In genomic region chr6:130417951-130418350, GRCh38 we compare ENCODE assay signal across 19 cellular contexts. TPM values are rescaled to one million over a fixed set of nuclear protein-coding genes. Genes with fewer than 3 reads are reported as not detected.
DNase-seq lines count a peak whose midpoint lies in the region; ATAC-seq and TF ChIP-seq lines count a peak whose summit lies in the region.
"Had no signal": no experiment of that assay in that cellular context is flagged by ENCODE, and none has a peak within 500 bp of the region (broad histone marks: within the 10 kb centered on the region; RNA-seq: fewer than 3 reads in every experiment).

No MANE protein-coding gene starts in this region.

- in situ Hi-C loops in IMR-90 (cut with MboI; ENCODE audit: low sequenced_read_pairs) = no loop called here
- in situ Hi-C loops in brain microvascular endothelial cell (cut with HindIII; ENCODE audit: low pct_ligation_motif_present, low sequenced_read_pairs) = no loop called here

- BruUV-seq in IMR-90 (replicated peaks; lab: Mats Ljungman, UMichigan) = no TSS peak

- no peak overlapping the region for H2BK120ac ChIP-seq in IMR-90 (ENCODE audit: low read depth, low read length)

- H2AK9ac ChIP-seq in IMR-90 (replicated peaks; ENCODE audit: low read depth, low read length, poor library complexity) = no peak overlapping the region

- H3K27me3 ChIP-seq in ACC112 (ENCODE audit: insufficient read depth, low read length) (no peaks in the 10 kb centered on the region), IMR-90 (ENCODE audit: control insufficient read depth, insufficient read depth, low read length) (no peaks in the 10 kb centered on the region), brain microvascular endothelial cell (replicated peaks) (no peaks in the 10 kb centered on the region)
- H3K27me3 ChIP-seq: heart left ventricle, left lung, Peyer's patch had no signal

- H3K4me2 ChIP-seq in IMR-90 (ENCODE audit: low read depth, low read length) = peak overlapping the region; percentile 17; the same call in 1 of the 2 replicates

- H3K4me1 ChIP-seq in ACC112 (ENCODE audit: control insufficient read depth, insufficient read depth, low read length, unreplicated experiment) = peaks cover 11% of the 10 kb centered on the region
- peaks cover 6% of the 10 kb centered on the region; the same call in 1 of the 2 replicates for H3K4me1 ChIP-seq in IMR-90 (ENCODE audit: control insufficient read depth, insufficient read depth, low read length)
- H3K4me1 ChIP-seq: Caco-2, heart left ventricle, left lung, Peyer's patch had no signal

- H2AFZ ChIP-seq in ACC112 (ENCODE audit: low read length, unreplicated experiment) (no peak overlapping the region), IMR-90 (replicated peaks; ENCODE audit: low read length, poor library complexity) (no peak overlapping the region)

- H3K23ac ChIP-seq in IMR-90 (ENCODE audit: low read depth, low read length) = no peak overlapping the region

- H2BK5ac ChIP-seq in IMR-90 (ENCODE audit: low read depth, low read length, poor library complexity, severe bottlenecking) = no peak overlapping the region

- 0 out of 2 replicates have a peak, but pooled peaks cover 2% of the 10 kb centered on the region for H3K9me1 ChIP-seq in IMR-90 (ENCODE audit: insufficient read depth, low read length)

- dilution Hi-C loops in IMR-90 (cut with HindIII; ENCODE audit: low sequenced_read_pairs, unreplicated experiment) = no loop called here

- intact Hi-C loops in IMR-90 (cut with micrococcal nuclease) = no loop called here

- H2AK5ac ChIP-seq in IMR-90 (ENCODE audit: low read depth, low read length) = no peak overlapping the region

- H2BK15ac ChIP-seq in IMR-90 (ENCODE audit: low read depth, low read length) = no peak overlapping the region

- no peak overlapping the region for H3K9ac ChIP-seq in IMR-90 (ENCODE audit: low read depth, low read length)

- H3K9me3 ChIP-seq in IMR-90 (ENCODE audit: control insufficient read depth, insufficient read depth, low read length) = no peaks in the 10 kb centered on the region
- H3K9me3 ChIP-seq: Caco-2, heart left ventricle, left lung, Peyer's patch had no signal

- H4K91ac ChIP-seq in IMR-90 (ENCODE audit: insufficient read depth, low read depth, low read length) = no peak overlapping the region

- H4K20me1 ChIP-seq in IMR-90 (ENCODE audit: insufficient read depth, low read length) = no peaks in the 10 kb centered on the region

- DNase-seq in IMR-90 (peak; percentile 74), brain microvascular endothelial cell (peak; percentile 75), foreskin fibroblast (peak; percentile 49 to 56), NCI-H69 (lab: John Stamatoyannopoulos, UW) (no peak), ureter (ENCODE audit: low spot score) (no peak)
- DNase-seq: 8988T; activated effector memory CD4-positive, alpha-beta T cell treated with anti-CD3 and anti-CD28 coated beads, Interleukin-2, amount 50 U/mL, for 16 hours; activated naive CD8-positive, alpha-beta T cell treated with anti-CD3 and anti-CD28 coated beads, Interleukin-2, amount 50 U/mL, for 24 hours; Caco-2; heart left ventricle; left lung; midbrain; NCI-H1694 treated with DMSO at 0.1 percent for 48 hours; Peyer's patch; stimulated activated CD4-positive, alpha-beta T cell treated with anti-CD3 and anti-CD28 coated beads, Interleukin-4, amount 100 ng/mL, for 24 hours; WERI-Rb-1 had no signal

- H3K18ac ChIP-seq in IMR-90 (ENCODE audit: low read depth, low read length) = no peak overlapping the region; the same call in 1 of the 2 replicates

- H3K79me2 ChIP-seq in ACC112 (ENCODE audit: control insufficient read depth, insufficient read depth, low read length, unreplicated experiment) = no peaks in the 10 kb centered on the region

- no peak overlapping the region for H3K4me3 ChIP-seq in ACC112 (ENCODE audit: low read depth, low read length)
- H3K4me3 ChIP-seq in IMR-90 (ENCODE audit: insufficient read depth, low read depth, low read length) = no peak overlapping the region
- no peak overlapping the region for H3K4me3 ChIP-seq in brain microvascular endothelial cell (ENCODE audit: low read depth, low read length)
- H3K4me3 ChIP-seq in foreskin fibroblast (ENCODE audit: low read depth in 1 of 2, low read length in 2 of 2) = no peak overlapping the region
- H3K4me3 ChIP-seq: heart left ventricle, left lung, Peyer's patch had no signal

- ATAC-seq in IMR-90 (ENCODE audit: low read depth) = peak; percentile 38; the same call in 1 of the 2 replicates
- ATAC-seq in HG03378 (IDR thresholded peaks at IDR 0.05; ENCODE audit: unreplicated experiment) = no peak
- ATAC-seq in HG03354 (IDR thresholded peaks at IDR 0.05; ENCODE audit: poor library complexity, severe bottlenecking, unreplicated experiment) = no peak
- ATAC-seq: activated naive CD8-positive, alpha-beta T cell treated with anti-CD3 and anti-CD28 coated beads, Interleukin-2, amount 50 U/mL, for 24 hours; heart left ventricle; left lung had no signal

- TF ChIP-seq CTCF in IMR-90 (conservative IDR thresholded peaks at IDR 0.05; ENCODE audit: low read depth, low read length) (no peak), brain microvascular endothelial cell (IDR thresholded peaks at IDR 0.05; ENCODE audit: low read depth, low read length, missing control alignments) (no peak), foreskin fibroblast (IDR thresholded peaks at IDR 0.05; ENCODE audit: low read depth, low read length) (no peak)

- peaks cover 28 to 47% of the 10 kb centered on the region in 2 experiments; a peak in 2 of 4 replicates for H3K79me1 ChIP-seq in IMR-90 (ENCODE audit: low read depth in 1 of 2, low read length in 2 of 2)

- no peak overlapping the region for H3K14ac ChIP-seq in IMR-90 (replicated peaks; ENCODE audit: low read depth, low read length)

- TF ChIP-seq RAD21 in IMR-90 (IDR thresholded peaks at IDR 0.05; ENCODE audit: low read length) = no peak

- CTCF ChIA-PET in IMR-90 (lab: Yijun Ruan, JAX) = no interaction called here

- no peak overlapping the region for H4K5ac ChIP-seq in IMR-90 (ENCODE audit: low read depth, low read length)

- peak overlapping the region; percentile 72 for H3K27ac ChIP-seq in ACC112 (ENCODE audit: low read depth, low read length)
- H3K27ac ChIP-seq in IMR-90 (ENCODE audit: insufficient read depth, low read length) = no peak overlapping the region
- peak overlapping the region; percentile 51 for H3K27ac ChIP-seq in brain microvascular endothelial cell
- H3K27ac ChIP-seq: heart left ventricle, left lung, Peyer's patch, WERI-Rb-1 had no signal

- no peak overlapping the region for H3K4ac ChIP-seq in IMR-90 (ENCODE audit: low read depth, low read length)

- no peaks in the 10 kb centered on the region for H3K36me3 ChIP-seq in ACC112 (ENCODE audit: insufficient read depth, low read length)
- no peaks in the 10 kb centered on the region for H3K36me3 ChIP-seq in IMR-90 (ENCODE audit: control insufficient read depth, insufficient read depth, low read length)
- H3K36me3 ChIP-seq in brain microvascular endothelial cell (replicated peaks) = peaks cover 3% of the 10 kb centered on the region
- H3K36me3 ChIP-seq: heart left ventricle, left lung, Peyer's patch, WERI-Rb-1 had no signal

- H2BK20ac ChIP-seq in IMR-90 (ENCODE audit: low read depth, low read length) = no peak overlapping the region

- H4K8ac ChIP-seq in IMR-90 (ENCODE audit: low read depth in 2 of 2, low read length in 2 of 2) = no peak overlapping the region

- no peak for TF ChIP-seq POLR2A in IMR-90 (IDR thresholded peaks at IDR 0.05; ENCODE audit: low read depth, low read length)

- POLR2A ChIA-PET in IMR-90 (lab: Charles Lee; ENCODE audit: unreplicated experiment) = no interaction called here

- H3K56ac ChIP-seq in IMR-90 (ENCODE audit: extremely low read depth, insufficient read depth, low read length) = no peak overlapping the region

TF ChIP-seq in IMR-90, 13 proteins besides CTCF, POLR2A, EP300 and RAD21:
- no peak for TF ChIP-seq MAZ (IDR thresholded peaks at IDR 0.05; ENCODE audit: borderline replicate concordance, low read depth, low read length)
- TF ChIP-seq CEBPB (IDR thresholded peaks at IDR 0.05; ENCODE audit: low read depth, low read length) = peak; percentile 83
- no peak for TF ChIP-seq NFE2L2 (IDR thresholded peaks at IDR 0.05; ENCODE audit: low read depth, low read length)

RNA-seq across cellular contexts. Expression of gene TMEM200A, which starts 52.1 kb away (rescaled TPM):
- total RNA-seq in IMR-90 (2012; rRNA removed) (37.1 and 47.8 TPM in 2 replicates), ureter (4.5 TPM)
- polyA plus RNA-seq in IMR-90 (2012; rRNA removed) = 19.4 and 22.8 TPM in 2 replicates
- polyA plus RNA-seq in IMR-90 (2012; cell fraction: cytosol; rRNA removed) = 7.1 and 11.5 TPM in 2 replicates
- polyA plus RNA-seq in IMR-90 (2012; cell fraction: nucleus; rRNA removed; ENCODE audit: low replicate concordance) = 2.3 and 6.7 TPM in 2 replicates

Comparison
In these comparisons a context has a peak if more than half of its experiments do, and no peak if none do; other contexts are left out.
1. DNase-seq: peak in IMR-90 (single experiment), brain microvascular endothelial cell (single experiment) and foreskin fibroblast (2 of 2); none in NCI-H69 (single experiment) and ureter (single experiment).